8 cellular contexts compared by ENCODE assay signal in the genomic region with DNA sequence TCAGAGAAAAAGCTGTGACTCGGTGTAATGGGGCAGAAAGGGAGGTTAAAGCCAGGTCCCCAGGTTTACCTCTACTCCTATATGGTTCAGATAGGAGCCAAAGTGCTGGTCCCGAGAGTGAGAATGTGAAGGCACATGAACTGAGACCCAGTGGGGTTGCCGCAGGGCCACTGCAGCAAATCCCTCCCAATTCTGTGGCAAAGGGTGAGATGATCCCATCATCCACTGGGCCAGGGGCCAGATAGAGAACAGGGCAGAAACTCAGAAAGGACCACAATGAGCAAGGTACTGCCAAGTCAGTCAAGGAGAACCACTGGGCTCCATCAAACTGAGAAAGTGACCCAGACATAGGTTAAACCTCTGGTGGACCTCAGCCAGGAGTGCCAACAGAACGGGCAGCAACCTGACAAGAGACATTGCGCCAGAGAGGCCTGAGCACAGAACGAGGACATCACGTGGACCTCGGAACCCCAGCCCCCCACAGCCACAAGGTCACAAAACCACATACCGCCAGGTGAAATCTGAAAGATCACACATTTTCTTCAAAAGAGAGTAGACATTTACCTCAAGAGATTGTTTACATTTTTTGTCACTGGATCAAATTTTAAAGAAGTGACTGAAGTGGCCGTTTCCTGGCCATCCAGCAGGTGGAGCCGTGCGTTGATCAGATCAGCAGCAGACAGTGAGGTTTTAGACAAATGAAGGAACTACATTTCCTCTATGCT.
DNase-seq lines count a peak whose midpoint lies in the region; ATAC-seq and TF ChIP-seq lines count a peak whose summit lies in the region.

No MANE protein-coding gene starts in this region.

- TF ChIP-seq CTCF in HEK293 (tag by site-specific recombination; IDR thresholded peaks at IDR 0.05): peak; percentile 58

- CTCF ChIA-PET in HEK293 (lab: Yijun Ruan, JAX): interaction anchor here (0.7 kb wide), 1 partner anchor 32 kb away, joined by 3 read pairs; no protein-coding TSS in a partner anchor

- H3K4me1 ChIP-seq in HEK293 (ENCODE audit: control insufficient read depth, insufficient read depth, low read length): peaks cover 11% of the 10 kb centered on the region

- no peak overlapping the region for H3K27ac ChIP-seq in HEK293 (ENCODE audit: extremely low read depth, low read depth, low read length)

- DNase-seq in ELR (ENCODE audit: low read depth): peak; percentile 76
- DNase-seq in NCI-H146 treated with DMSO at 0.1 percent for 48 hours (lab: John Stamatoyannopoulos, UW; ENCODE audit: unreplicated experiment): peak; percentile 58
- peak; percentile 28 for DNase-seq in T1000 (lab: John Stamatoyannopoulos, UW)
- DNase-seq in astrocyte of the hippocampus (ENCODE audit: low read depth, low spot score): peak; percentile 73
- DNase-seq in hippocampal formation (lab: John Stamatoyannopoulos, UW): peak; percentile 38 to 87
- peak; percentile 32 to 62 for DNase-seq in stimulated activated CD4-positive, alpha-beta T cell treated with anti-CD3 and anti-CD28 coated beads, Interleukin-12 subunit alpha, Interleukin-12 subunit beta, amount 100 ng/mL, for 24 hours (ENCODE audit: low read depth in 2 of 2)

- POLR2A ChIA-PET in HEK293 (lab: Yijun Ruan, JAX): no interaction called here

- ATAC-seq in GM18861 (IDR thresholded peaks at IDR 0.05; ENCODE audit: unreplicated experiment): no peak

- no peaks in the 10 kb centered on the region; the same call in 1 of the 2 replicates for H3K9me3 ChIP-seq in HEK293 (ENCODE audit: control insufficient read depth, insufficient read depth, low read depth, low read length)

- no peak overlapping the region for H3K4me3 ChIP-seq in HEK293 (ENCODE audit: low read depth, low read length)

- no peaks in the 10 kb centered on the region for H3K36me3 ChIP-seq in HEK293 (ENCODE audit: control insufficient read depth in 2 of 2, insufficient read depth in 1 of 2, low read length in 2 of 2)

TF ChIP-seq in HEK293, 187 proteins besides CTCF, POLR2A, EP300 and RAD21:
- TF ChIP-seq ZNF146 (tag by site-specific recombination; IDR thresholded peaks at IDR 0.05) (no peak), ZNF660 (tag by site-specific recombination; IDR thresholded peaks at IDR 0.05) (peak; percentile 59; the same call in 1 of the 2 replicates), ZNF549 (tag by site-specific recombination; IDR thresholded peaks at IDR 0.05) (no peak), ZNF530 (tag by site-specific recombination; IDR thresholded peaks at IDR 0.05; ENCODE audit: low read depth) (no peak), ZNF561 (tag by site-specific recombination; IDR thresholded peaks at IDR 0.05; ENCODE audit: borderline replicate concordance) (no peak), ZNF132 (tag by site-specific recombination; IDR thresholded peaks at IDR 0.05; ENCODE audit: borderline replicate concordance) (no peak), ZBTB20 (tag by site-specific recombination; IDR thresholded peaks at IDR 0.05) (no peak), FEZF1 (tag by site-specific recombination; IDR thresholded peaks at IDR 0.05) (no peak), ZNF664 (tag by site-specific recombination; IDR thresholded peaks at IDR 0.05) (no peak), ZNF223 (tag by site-specific recombination; IDR thresholded peaks at IDR 0.05) (no peak), SETDB1 (IDR thresholded peaks at IDR 0.05; ENCODE audit: insufficient read length, low read length) (no peak), WT1 (tag by site-specific recombination; IDR thresholded peaks at IDR 0.05) (no peak), ZNF2 (tag by site-specific recombination; IDR thresholded peaks at IDR 0.05) (peak; percentile 52; the same call in 1 of the 2 replicates), ZNF280C (tag by site-specific recombination; IDR thresholded peaks at IDR 0.05) (no peak), ZNF433 (tag by site-specific recombination; IDR thresholded peaks at IDR 0.05; ENCODE audit: low read depth) (no peak), ZNF654 (tag by site-specific recombination; IDR thresholded peaks at IDR 0.05; ENCODE audit: low read depth) (peak; percentile 78), ZNF335 (tag by site-specific recombination; conservative IDR thresholded peaks at IDR 0.05) (peak; percentile 15; the same call in 1 of the 2 replicates), ZNF747 (tag by site-specific recombination; IDR thresholded peaks at IDR 0.05) (no peak), ZNF623 (tag by site-specific recombination; IDR thresholded peaks at IDR 0.05) (no peak)
- TF ChIP-seq, protein P1, sequence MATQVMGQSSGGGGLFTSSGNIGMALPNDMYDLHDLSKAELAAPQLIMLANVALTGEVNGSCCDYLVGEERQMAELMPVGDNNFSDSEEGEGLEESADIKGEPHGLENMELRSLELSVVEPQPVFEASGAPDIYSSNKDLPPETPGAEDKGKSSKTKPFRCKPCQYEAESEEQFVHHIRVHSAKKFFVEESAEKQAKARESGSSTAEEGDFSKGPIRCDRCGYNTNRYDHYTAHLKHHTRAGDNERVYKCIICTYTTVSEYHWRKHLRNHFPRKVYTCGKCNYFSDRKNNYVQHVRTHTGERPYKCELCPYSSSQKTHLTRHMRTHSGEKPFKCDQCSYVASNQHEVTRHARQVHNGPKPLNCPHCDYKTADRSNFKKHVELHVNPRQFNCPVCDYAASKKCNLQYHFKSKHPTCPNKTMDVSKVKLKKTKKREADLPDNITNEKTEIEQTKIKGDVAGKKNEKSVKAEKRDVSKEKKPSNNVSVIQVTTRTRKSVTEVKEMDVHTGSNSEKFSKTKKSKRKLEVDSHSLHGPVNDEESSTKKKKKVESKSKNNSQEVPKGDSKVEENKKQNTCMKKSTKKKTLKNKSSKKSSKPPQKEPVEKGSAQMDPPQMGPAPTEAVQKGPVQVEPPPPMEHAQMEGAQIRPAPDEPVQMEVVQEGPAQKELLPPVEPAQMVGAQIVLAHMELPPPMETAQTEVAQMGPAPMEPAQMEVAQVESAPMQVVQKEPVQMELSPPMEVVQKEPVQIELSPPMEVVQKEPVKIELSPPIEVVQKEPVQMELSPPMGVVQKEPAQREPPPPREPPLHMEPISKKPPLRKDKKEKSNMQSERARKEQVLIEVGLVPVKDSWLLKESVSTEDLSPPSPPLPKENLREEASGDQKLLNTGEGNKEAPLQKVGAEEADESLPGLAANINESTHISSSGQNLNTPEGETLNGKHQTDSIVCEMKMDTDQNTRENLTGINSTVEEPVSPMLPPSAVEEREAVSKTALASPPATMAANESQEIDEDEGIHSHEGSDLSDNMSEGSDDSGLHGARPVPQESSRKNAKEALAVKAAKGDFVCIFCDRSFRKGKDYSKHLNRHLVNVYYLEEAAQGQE (tag by site-specific recombination; IDR thresholded peaks at IDR 0.05): no peak
- TF ChIP-seq, protein P2, sequence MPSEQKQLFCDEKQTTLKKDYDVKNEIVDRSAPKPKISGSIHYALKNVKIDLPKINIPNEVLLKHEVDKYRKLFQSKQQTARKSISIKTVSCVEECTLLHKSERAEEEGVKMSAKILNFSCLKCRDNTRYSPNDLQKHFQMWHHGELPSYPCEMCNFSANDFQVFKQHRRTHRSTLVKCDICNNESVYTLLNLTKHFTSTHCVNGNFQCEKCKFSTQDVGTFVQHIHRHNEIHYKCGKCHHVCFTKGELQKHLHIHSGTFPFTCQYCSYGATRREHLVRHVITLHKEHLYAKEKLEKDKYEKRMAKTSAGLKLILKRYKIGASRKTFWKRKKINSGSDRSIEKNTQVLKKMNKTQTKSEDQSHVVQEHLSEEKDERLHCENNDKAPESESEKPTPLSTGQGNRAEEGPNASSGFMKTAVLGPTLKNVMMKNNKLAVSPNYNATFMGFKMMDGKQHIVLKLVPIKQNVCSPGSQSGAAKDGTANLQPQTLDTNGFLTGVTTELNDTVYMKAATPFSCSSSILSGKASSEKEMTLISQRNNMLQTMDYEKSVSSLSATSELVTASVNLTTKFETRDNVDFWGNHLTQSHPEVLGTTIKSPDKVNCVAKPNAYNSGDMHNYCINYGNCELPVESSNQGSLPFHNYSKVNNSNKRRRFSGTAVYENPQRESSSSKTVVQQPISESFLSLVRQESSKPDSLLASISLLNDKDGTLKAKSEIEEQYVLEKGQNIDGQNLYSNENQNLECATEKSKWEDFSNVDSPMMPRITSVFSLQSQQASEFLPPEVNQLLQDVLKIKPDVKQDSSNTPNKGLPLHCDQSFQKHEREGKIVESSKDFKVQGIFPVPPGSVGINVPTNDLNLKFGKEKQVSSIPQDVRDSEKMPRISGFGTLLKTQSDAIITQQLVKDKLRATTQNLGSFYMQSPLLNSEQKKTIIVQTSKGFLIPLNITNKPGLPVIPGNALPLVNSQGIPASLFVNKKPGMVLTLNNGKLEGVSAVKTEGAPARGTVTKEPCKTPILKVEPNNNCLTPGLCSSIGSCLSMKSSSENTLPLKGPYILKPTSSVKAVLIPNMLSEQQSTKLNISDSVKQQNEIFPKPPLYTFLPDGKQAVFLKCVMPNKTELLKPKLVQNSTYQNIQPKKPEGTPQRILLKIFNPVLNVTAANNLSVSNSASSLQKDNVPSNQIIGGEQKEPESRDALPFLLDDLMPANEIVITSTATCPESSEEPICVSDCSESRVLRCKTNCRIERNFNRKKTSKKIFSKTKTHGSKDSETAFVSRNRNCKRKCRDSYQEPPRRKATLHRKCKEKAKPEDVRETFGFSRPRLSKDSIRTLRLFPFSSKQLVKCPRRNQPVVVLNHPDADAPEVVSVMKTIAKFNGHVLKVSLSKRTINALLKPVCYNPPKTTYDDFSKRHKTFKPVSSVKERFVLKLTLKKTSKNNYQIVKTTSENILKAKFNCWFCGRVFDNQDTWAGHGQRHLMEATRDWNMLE (tag by site-specific recombination; conservative IDR thresholded peaks at IDR 0.05; ENCODE audit: low read depth): 0 out of 2 replicates have a peak, but pooled peaks have one; percentile 15
TF ChIP-seq in HEK293: peak in this region for 5.
